Comparison of ENCODE assay signal across 9 cellular contexts in genomic region chr16:75250809-75251279, GRCh38. TPM values are rescaled to one million over a fixed set of nuclear protein-coding genes. Genes with fewer than 3 reads are reported as not detected.
DNase-seq lines count a peak whose midpoint lies in the region; ATAC-seq and TF ChIP-seq lines count a peak whose summit lies in the region.
"Had no signal": no experiment of that assay in that cellular context is flagged by ENCODE, and none has a peak within 500 bp of the region (broad histone marks: within the 10 kb centered on the region; RNA-seq: fewer than 3 reads in every experiment).

No MANE protein-coding gene starts in this region.

- no peaks in the 10 kb centered on the region for H3K9me3 ChIP-seq in CD4-positive, CD25-positive, alpha-beta regulatory T cell (ENCODE audit: control insufficient read depth in 2 of 2, low read length in 2 of 2)
- no peaks in the 10 kb centered on the region for H3K9me3 ChIP-seq in upper lobe of right lung

- H3K27me3 ChIP-seq in CD4-positive, CD25-positive, alpha-beta regulatory T cell (ENCODE audit: control insufficient read depth, insufficient read depth, low read length), result no peaks in the 10 kb centered on the region
- no peaks in the 10 kb centered on the region for H3K27me3 ChIP-seq in upper lobe of right lung

- no peak overlapping the region for H3K4me3 ChIP-seq in CD4-positive, CD25-positive, alpha-beta regulatory T cell (ENCODE audit: low read depth, low read length)
- H3K4me3 ChIP-seq in upper lobe of right lung, result peak overlapping the region; percentile 82

- H3K36me3 ChIP-seq in CD4-positive, CD25-positive, alpha-beta regulatory T cell (ENCODE audit: control insufficient read depth, insufficient read depth, low read length), result no peaks in the 10 kb centered on the region
- no peaks in the 10 kb centered on the region for H3K36me3 ChIP-seq in upper lobe of right lung

- no peak overlapping the region for H3K27ac Mint-ChIP-seq in CD4-positive, CD25-positive, alpha-beta regulatory T cell
- peak overlapping the region in 2 of 5 experiments; percentile 58 to 69 for H3K27ac Mint-ChIP-seq in brain
- H3K27ac Mint-ChIP-seq in effector memory CD8-positive, alpha-beta T cell, result no peak overlapping the region

- H3K27ac ChIP-seq in CD4-positive, CD25-positive, alpha-beta regulatory T cell (ENCODE audit: insufficient read depth, low read length, poor library complexity, severe bottlenecking), result no peak overlapping the region
- peak overlapping the region; percentile 90 for H3K27ac ChIP-seq in upper lobe of right lung

- H3K4me1 ChIP-seq in CD4-positive, CD25-positive, alpha-beta regulatory T cell (ENCODE audit: control insufficient read depth, insufficient read depth, low read length, poor library complexity, severe bottlenecking), result peaks cover 16% of the 10 kb centered on the region
- peaks cover 87% of the 10 kb centered on the region for H3K4me1 ChIP-seq in upper lobe of right lung

- peaks cover 46% of the 10 kb centered on the region for H3K27me3 Mint-ChIP-seq in CD4-positive, CD25-positive, alpha-beta regulatory T cell
- H3K27me3 Mint-ChIP-seq in brain, result peaks cover 5% of the 10 kb centered on the region
- peaks cover 60 to 89% of the 10 kb centered on the region in 2 donors for H3K27me3 Mint-ChIP-seq in effector memory CD8-positive, alpha-beta T cell

- TF ChIP-seq CTCF in brain (conservative IDR thresholded peaks at IDR 0.05), result no peak
- TF ChIP-seq CTCF in upper lobe of right lung (IDR thresholded peaks at IDR 0.05), result no peak

- intact Hi-C loops in upper lobe of right lung (cut with DNase I), result loop anchor here (5.0 kb wide), 1 partner anchor 131 kb away; no protein-coding TSS in a partner anchor

- no peaks in the 10 kb centered on the region for H3K36me3 Mint-ChIP-seq in CD4-positive, CD25-positive, alpha-beta regulatory T cell
- no peaks in the 10 kb centered on the region for H3K36me3 Mint-ChIP-seq in brain
- no peaks in the 10 kb centered on the region for H3K36me3 Mint-ChIP-seq in effector memory CD8-positive, alpha-beta T cell (ENCODE audit: insufficient read depth)

- peak overlapping the region in 3 of 4 donors; percentile 21 to 74 (median 71) for H3K4me3 Mint-ChIP-seq in CD4-positive, CD25-positive, alpha-beta regulatory T cell
- H3K4me3 Mint-ChIP-seq in brain, result peak overlapping the region; percentile 84 to 90 (median 85)
- peak overlapping the region in 1 of 2 donors; percentile 27 for H3K4me3 Mint-ChIP-seq in effector memory CD8-positive, alpha-beta T cell

- DNase-seq in CD4-positive, CD25-positive, alpha-beta regulatory T cell, result no peak
- DNase-seq in left lobe of liver (ENCODE audit: low spot score), result peak; percentile 77
- DNase-seq in upper lobe of right lung, result peak; percentile 86
- no peak for DNase-seq in foreskin melanocyte
- DNase-seq in effector memory CD8-positive, alpha-beta T cell, result no peak

- ATAC-seq in CD4-positive, CD25-positive, alpha-beta regulatory T cell (ENCODE audit: low read depth in 2 of 2), result no peak
- ATAC-seq in GM19351 (IDR thresholded peaks at IDR 0.05; ENCODE audit: unreplicated experiment), result peak; percentile 19
- peak; percentile 21 for ATAC-seq in HG03442 (IDR thresholded peaks at IDR 0.05; ENCODE audit: unreplicated experiment)
- ATAC-seq in left lobe of liver, result peak; percentile 73
- ATAC-seq in upper lobe of right lung, result peak; percentile 42
- ATAC-seq in effector memory CD8-positive, alpha-beta T cell (replicated peaks), result no peak

- peaks cover 0 to 2% (median 0%) of the 10 kb centered on the region in 7 donors for H3K9me3 Mint-ChIP-seq in CD4-positive, CD25-positive, alpha-beta regulatory T cell
- H3K9me3 Mint-ChIP-seq in brain, result no peaks in the 10 kb centered on the region
- no peaks in the 10 kb centered on the region for H3K9me3 Mint-ChIP-seq in effector memory CD8-positive, alpha-beta T cell

- peaks cover 0 to 13% (median 0%) of the 10 kb centered on the region in 4 donors for H3K4me1 Mint-ChIP-seq in CD4-positive, CD25-positive, alpha-beta regulatory T cell
- H3K4me1 Mint-ChIP-seq in brain, result peaks cover 84% of the 10 kb centered on the region
- peaks cover 5 to 15% of the 10 kb centered on the region in 2 donors for H3K4me1 Mint-ChIP-seq in effector memory CD8-positive, alpha-beta T cell (ENCODE audit: low read depth in 2 of 2)

RNA-seq across cellular contexts. Expression of gene BCAR1, which starts 0.6 kb away (rescaled TPM):
- total RNA-seq in CD4-positive, CD25-positive, alpha-beta regulatory T cell, result 0.44 TPM
- under 1 TPM in 2 of 4 donors, not detected in 2; 0.27 to 0.38 TPM for polyA plus RNA-seq in CD4-positive, CD25-positive, alpha-beta regulatory T cell
- 76.8 TPM for polyA plus RNA-seq in brain (ENCODE audit: insufficient read depth, low read depth, low replicate concordance)
- 39.2 TPM for total RNA-seq in left lobe of liver
- total RNA-seq in upper lobe of right lung, result 61.7 TPM

RNA-seq across cellular contexts. Expression of gene CTRB1, which starts 32.1 kb away (rescaled TPM):
- total RNA-seq in CD4-positive, CD25-positive, alpha-beta regulatory T cell, result not detected
- polyA plus RNA-seq in CD4-positive, CD25-positive, alpha-beta regulatory T cell, result not detected
- not detected for polyA plus RNA-seq in brain (ENCODE audit: insufficient read depth, low read depth, low replicate concordance)
- total RNA-seq in left lobe of liver (9.7 TPM), upper lobe of right lung (not detected)
- total RNA-seq: LHCN-M2 had no signal

RNA-seq across cellular contexts. Expression of gene CTRB2, which starts 43.9 kb away (rescaled TPM):
- not detected for total RNA-seq in CD4-positive, CD25-positive, alpha-beta regulatory T cell
- polyA plus RNA-seq in CD4-positive, CD25-positive, alpha-beta regulatory T cell, result not detected
- not detected for polyA plus RNA-seq in brain (ENCODE audit: insufficient read depth, low read depth, low replicate concordance)
- total RNA-seq in left lobe of liver, result 12.7 TPM
- total RNA-seq in upper lobe of right lung, result 0.78 TPM
- total RNA-seq: LHCN-M2 had no signal

Comparison
In these comparisons a context has a peak if more than half of its experiments do, and no peak if none do; other contexts are left out.
1. ATAC-seq: peak in GM19351 (single experiment), HG03442 (single experiment), left lobe of liver (single experiment) and upper lobe of right lung (single experiment); none in CD4-positive, CD25-positive, alpha-beta regulatory T cell (0 of 2) and effector memory CD8-positive, alpha-beta T cell (single experiment).
2. DNase-seq: peak in left lobe of liver (single experiment) and upper lobe of right lung (single experiment); none in CD4-positive, CD25-positive, alpha-beta regulatory T cell (0 of 3), foreskin melanocyte (single experiment) and effector memory CD8-positive, alpha-beta T cell (0 of 3).
3. RNA of gene BCAR1, which starts 0.6 kb away (total RNA-seq): 61.7 TPM in upper lobe of right lung (single experiment) and 39.2 TPM in left lobe of liver (single experiment); 0.44 TPM in CD4-positive, CD25-positive, alpha-beta regulatory T cell (single experiment); every median in the first group is over 10 times any median in the second.
4. RNA of gene CTRB1, which starts 32.1 kb away (total RNA-seq): 9.7 TPM in left lobe of liver (single experiment); not detected in CD4-positive, CD25-positive, alpha-beta regulatory T cell (single experiment) and not detected in upper lobe of right lung (single experiment); every median in the first group is over 10 times any median in the second.